ENCODE assay signal across 8 cellular contexts in the genomic region with DNA sequence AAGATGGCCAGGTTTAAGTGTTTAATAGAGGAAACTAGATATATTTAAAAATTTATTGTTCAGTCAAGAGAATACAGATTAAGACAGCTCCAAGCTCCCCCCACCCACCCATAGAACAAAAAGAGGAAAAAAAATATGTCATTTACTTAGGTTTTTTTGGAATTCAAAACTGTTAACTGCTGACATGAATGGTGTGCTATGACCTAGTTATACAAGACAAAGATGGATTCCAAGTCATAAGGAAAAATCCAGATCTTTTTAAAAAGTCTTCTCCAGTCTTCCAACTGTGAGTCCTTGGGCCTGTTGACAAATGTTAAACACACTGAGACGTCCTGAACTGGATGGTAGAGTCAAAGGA. TPM values are rescaled to one million over a fixed set of nuclear protein-coding genes. Genes with fewer than 3 reads are reported as not detected.
DNase-seq lines count a peak whose midpoint lies in the region; ATAC-seq and TF ChIP-seq lines count a peak whose summit lies in the region.

No MANE protein-coding gene starts in this region.

- no peaks in the 10 kb centered on the region for H3K27me3 ChIP-seq in HUES48 (ENCODE audit: control insufficient read depth, insufficient read depth, low read length)
- no peaks in the 10 kb centered on the region for H3K27me3 ChIP-seq in breast epithelium

- intact Hi-C loops in breast epithelium (cut with DNase I; ENCODE audit: low total_unique reads) (no loop called here), mucosa of descending colon (cut with DNase I, micrococcal nuclease) (no loop called here)

- H3K4me3 ChIP-seq in HUES48 (ENCODE audit: low read depth, low read length) = peak overlapping the region; percentile 86
- H3K4me3 ChIP-seq in breast epithelium = peak overlapping the region; percentile 76 to 95 (median 80)
- H3K4me3 ChIP-seq in mucosa of descending colon = peak overlapping the region; percentile 57

- no peak for DNase-seq in breast epithelium (ENCODE audit: low spot score in 2 of 2)
- DNase-seq in mucosa of descending colon = no peak
- no peak for DNase-seq in GM19238 (ENCODE audit: insufficient read length, low spot score)
- no peak for DNase-seq in NCI-H1694 treated with DMSO at 0.1 percent for 48 hours (lab: John Stamatoyannopoulos, UW)
- no peak for DNase-seq in activated gamma-delta T cell (lab: John Stamatoyannopoulos, UW)
- no peak for DNase-seq in COLO668 (lab: John Stamatoyannopoulos, UW; ENCODE audit: unreplicated experiment)

- H3K9me3 ChIP-seq in HUES48 (ENCODE audit: control insufficient read depth, insufficient read depth, low read length) (no peaks in the 10 kb centered on the region), breast epithelium (no peaks in the 10 kb centered on the region), mucosa of descending colon (no peaks in the 10 kb centered on the region)

- peak overlapping the region; percentile 98 for H3K9ac ChIP-seq in HUES48 (ENCODE audit: low read depth, low read length)

- H3K4me1 ChIP-seq in HUES48 (ENCODE audit: control insufficient read depth, insufficient read depth, low read length) (peaks cover 37% of the 10 kb centered on the region), breast epithelium (peaks cover 11 to 25% of the 10 kb centered on the region in 2 donors), mucosa of descending colon (ENCODE audit: low read depth) (peaks cover 34% of the 10 kb centered on the region)

- TF ChIP-seq POLR2A in breast epithelium (IDR thresholded peaks at IDR 0.05) = no peak

- H3K36me3 ChIP-seq in HUES48 (ENCODE audit: control insufficient read depth, insufficient read depth, low read length) (peaks cover 24% of the 10 kb centered on the region), breast epithelium (no peaks in the 10 kb centered on the region), mucosa of descending colon (ENCODE audit: low read depth) (no peaks in the 10 kb centered on the region)

- TF ChIP-seq CTCF in 22Rv1 (IDR thresholded peaks at IDR 0.05) (no peak), breast epithelium (IDR thresholded peaks at IDR 0.05) (no peak), mucosa of descending colon (IDR thresholded peaks at IDR 0.05) (no peak)

- peak overlapping the region; percentile 100 for H3K27ac ChIP-seq in 22Rv1
- H3K27ac ChIP-seq in HUES48 (ENCODE audit: low read depth, low read length) = peak overlapping the region; percentile 100
- peak overlapping the region; percentile 100 for H3K27ac ChIP-seq in breast epithelium

- no peak for ATAC-seq in mucosa of descending colon

RNA-seq across cellular contexts. Expression of a gene that starts 1.3 kb away (rescaled TPM):
- total RNA-seq in breast epithelium = 1 to 10 TPM; 4.2 to 7.9 (median 6.1) TPM
- total RNA-seq in mucosa of descending colon = 10 to 100 TPM; 23.8 to 38.3 (median 27.5) TPM

RNA-seq across cellular contexts. Expression of a gene that starts 9.0 kb away (rescaled TPM):
- total RNA-seq in breast epithelium (10 to 100 TPM in 2 of 3 donors, 1 to 10 TPM in 1; 5.8 to 13.1 (median 12.0) TPM), mucosa of descending colon (10 to 100 TPM; 45.5 to 86.7 (median 83.2) TPM)

RNA-seq across cellular contexts. Expression of a gene that starts 56.2 kb away (rescaled TPM):
- total RNA-seq in breast epithelium (1 to 10 TPM in 1 of 3 donors, under 1 TPM in 1, not detected in 1; 0.64 to 1.6 TPM), mucosa of descending colon (1 to 10 TPM in 1 of 3 donors, under 1 TPM in 1, not detected in 1; 0.63 to 1.0 TPM)
